14 cellular contexts compared by ENCODE assay signal in genomic region chr15:28995721-28996120, GRCh38.
"Had no signal": no experiment of that assay in that cellular context is flagged by ENCODE, and none has a peak within 500 bp of the region (broad histone marks: within the 10 kb centered on the region; RNA-seq: fewer than 3 reads in every experiment).

No MANE protein-coding gene starts in this region.

- H3K9me3 Mint-ChIP-seq: activated T-cell treated with anti-CD3 and anti-CD28 coated beads, Interleukin-2, amount 50 U/mL, for 72 hours; stimulated activated memory B cell treated with anti-CD40 and anti-IgM and Interleukin-4, amounts not matched to agents 10 μg/mL and 1 μg/mL and 100 μg/mL, for 72 hours had no signal

- DNase-seq: activated effector memory CD4-positive, alpha-beta T cell treated with anti-CD3 and anti-CD28 coated beads, Interleukin-2, amount 50 U/mL, for 16 hours; activated naive CD4-positive, alpha-beta T cell treated with anti-CD3 and anti-CD28 coated beads, Interleukin-2, amount 50 U/mL, for 16 hours; activated T-cell treated with anti-CD3 and anti-CD28 coated beads, Interleukin-2, amount 50 U/mL, for 72 hours; amniotic stem cell; brain microvascular endothelial cell; cerebellar nuclear complex; effector CD8-positive, alpha-beta T cell; left cardiac atrium; mesendoderm; right lobe of liver; stimulated activated CD4-positive, alpha-beta T cell treated with anti-CD3 and anti-CD28 coated beads, Interleukin-4, amount 100 ng/mL, for 4 hours; thyroid gland had no signal

- H3K9me3 ChIP-seq: right lobe of liver, thyroid gland had no signal

- H3K36me3 ChIP-seq: brain microvascular endothelial cell, right lobe of liver, thyroid gland had no signal

- H3K36me3 Mint-ChIP-seq: stimulated activated memory B cell treated with anti-CD40 and anti-IgM and Interleukin-4, amounts not matched to agents 10 μg/mL and 1 μg/mL and 100 μg/mL, for 72 hours had no signal

- H3K4me1 ChIP-seq: right lobe of liver, thyroid gland had no signal

- H3K27ac Mint-ChIP-seq: stimulated activated memory B cell treated with anti-CD40 and anti-IgM and Interleukin-4, amounts not matched to agents 10 μg/mL and 1 μg/mL and 100 μg/mL, for 72 hours had no signal

- H3K4me3 Mint-ChIP-seq: stimulated activated memory B cell treated with anti-CD40 and anti-IgM and Interleukin-4, amounts not matched to agents 10 μg/mL and 1 μg/mL and 100 μg/mL, for 72 hours had no signal

- H3K4me3 ChIP-seq: right lobe of liver, smooth muscle cell, thyroid gland had no signal

- H3K27ac ChIP-seq: brain microvascular endothelial cell, right lobe of liver, thyroid gland had no signal

- H3K27me3 ChIP-seq: brain microvascular endothelial cell, right lobe of liver, thyroid gland had no signal

- H3K4me1 Mint-ChIP-seq: stimulated activated memory B cell treated with anti-CD40 and anti-IgM and Interleukin-4, amounts not matched to agents 10 μg/mL and 1 μg/mL and 100 μg/mL, for 72 hours had no signal
